In the genomic region with DNA sequence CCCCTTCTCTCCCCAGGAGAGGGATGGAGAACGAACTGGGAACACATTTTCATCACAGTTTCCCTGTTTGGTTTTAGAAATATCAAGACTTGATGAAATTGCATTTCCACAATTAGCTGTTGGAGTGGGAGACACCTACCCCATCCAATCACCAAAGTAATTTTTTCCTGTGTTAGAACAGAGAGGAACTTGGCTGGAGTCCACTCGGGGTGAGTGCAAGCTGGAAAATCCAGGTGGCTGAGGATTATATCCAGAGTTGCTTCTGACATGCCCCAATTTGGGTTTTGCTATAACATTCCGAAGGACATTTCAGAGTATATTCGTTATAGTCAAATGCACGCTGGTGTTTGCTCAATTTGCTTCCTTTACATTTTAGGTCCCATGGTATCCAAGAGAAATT, we compare ENCODE assay signal across 16 cellular contexts.
DNase-seq lines count a peak whose midpoint lies in the region; ATAC-seq lines count a peak whose summit lies in the region.
"Had no signal": no experiment of that assay in that cellular context is flagged by ENCODE, and none has a peak within 500 bp of the region (broad histone marks: within the 10 kb centered on the region; RNA-seq: fewer than 3 reads in every experiment).

No MANE protein-coding gene starts in this region.

- no peak for ATAC-seq in GM18520 (IDR thresholded peaks at IDR 0.05; ENCODE audit: unreplicated experiment)
- ATAC-seq: CD8-positive, alpha-beta T cell; GM12878 had no signal

- H3K4me1 ChIP-seq in SJSA1 (replicated peaks) = peaks cover 24% of the 10 kb centered on the region
- H3K4me1 ChIP-seq: BLaER1 treated with 17β-estradiol and CSF1 and Interleukin-3, amounts not matched to agents 10 nM and 100 nM; Caco-2 had no signal

- DNase-seq in SJSA1 (ENCODE audit: low read depth in 1 of 2, low spot score in 2 of 2) (no peak), cerebellum (ENCODE audit: low spot score) (peak; percentile 38), AML-193 (lab: John Stamatoyannopoulos, UW) (no peak)
- no peak for DNase-seq in stimulated activated naive CD4-positive, alpha-beta T cell (lab: John Stamatoyannopoulos, UW)
- DNase-seq: 8988T; ACHN; Caco-2; Calu3; CD4-positive, alpha-beta T cell; CD8-positive, alpha-beta T cell; DMS79 treated with DMSO at 0.1 percent for 48 hours; GDM1 had no signal

- no peaks in the 10 kb centered on the region for H3K27me3 ChIP-seq in SJSA1 (replicated peaks)
- H3K27me3 ChIP-seq: BLaER1 treated with 17β-estradiol and CSF1 and Interleukin-3, amounts not matched to agents 10 nM and 100 nM had no signal

- H3K4me3 ChIP-seq in SJSA1 = no peak overlapping the region
- H3K4me3 ChIP-seq: BLaER1 treated with 17β-estradiol and CSF1 and Interleukin-3, amounts not matched to agents 10 nM and 100 nM; GM12878 had no signal

- peaks cover 7% of the 10 kb centered on the region; the same call in 1 of the 2 replicates for H3K9me3 ChIP-seq in SJSA1 (replicated peaks)

- peak overlapping the region; percentile 40; the same call in 1 of the 2 replicates for H3K27ac ChIP-seq in SJSA1
- H3K27ac ChIP-seq: BLaER1 treated with 17β-estradiol and CSF1 and Interleukin-3, amounts not matched to agents 10 nM and 100 nM; C4-2B had no signal

- peaks cover 5% of the 10 kb centered on the region; the same call in 1 of the 2 replicates for H3K36me3 ChIP-seq in SJSA1
- H3K36me3 ChIP-seq: BLaER1 treated with 17β-estradiol and CSF1 and Interleukin-3, amounts not matched to agents 10 nM and 100 nM had no signal
